In genomic region chrX:129631850-129632249, GRCh38 we compare ENCODE assay signal across 2 cellular contexts.
TF ChIP-seq lines count a peak whose summit lies in the region.

No MANE protein-coding gene starts in this region.

TF ChIP-seq in A549, 52 proteins besides CTCF, POLR2A, EP300 and RAD21:
- no peak for TF ChIP-seq RARB (CRISPR knock-in tag; IDR thresholded peaks at IDR 0.05)
- TF ChIP-seq HMGXB4 (CRISPR knock-in tag; IDR thresholded peaks at IDR 0.05; ENCODE audit: borderline replicate concordance), result no peak
- TF ChIP-seq BHLHE40 (IDR thresholded peaks at IDR 0.05; ENCODE audit: low read depth, low read length), result no peak
- TF ChIP-seq FOSL2 (IDR thresholded peaks at IDR 0.05), result no peak
- TF ChIP-seq FOSL2 (CRISPR knock-in tag; IDR thresholded peaks at IDR 0.05), result no peak
- TF ChIP-seq HOXA7 (CRISPR knock-in tag; IDR thresholded peaks at IDR 0.05), result no peak
- TF ChIP-seq ZC3H11A (IDR thresholded peaks at IDR 0.05), result no peak
- TF ChIP-seq EHMT2 (IDR thresholded peaks at IDR 0.05; ENCODE audit: low read depth), result no peak
- no peak for TF ChIP-seq RFX5 (IDR thresholded peaks at IDR 0.05)
- no peak for TF ChIP-seq HOXB5 (CRISPR knock-in tag; IDR thresholded peaks at IDR 0.05)
- no peak for TF ChIP-seq ZNF302 (CRISPR knock-in tag; IDR thresholded peaks at IDR 0.05)
- no peak for TF ChIP-seq GATA3 (IDR thresholded peaks at IDR 0.05; ENCODE audit: borderline replicate concordance)
- no peak for TF ChIP-seq ATOH8 (CRISPR knock-in tag; IDR thresholded peaks at IDR 0.05; ENCODE audit: low read depth)
- TF ChIP-seq HOXB13 (CRISPR knock-in tag; IDR thresholded peaks at IDR 0.05; ENCODE audit: low read depth), result no peak
- no peak for TF ChIP-seq PBX3 (IDR thresholded peaks at IDR 0.05)
- TF ChIP-seq JUNB (IDR thresholded peaks at IDR 0.05), result no peak
- TF ChIP-seq KDM5A (IDR thresholded peaks at IDR 0.05), result no peak
- no peak for TF ChIP-seq CEBPB (IDR thresholded peaks at IDR 0.05)
- no peak for TF ChIP-seq CHD2 (IDR thresholded peaks at IDR 0.05; ENCODE audit: low read length, partially characterized antibody)
- no peak for TF ChIP-seq CBX8 (IDR thresholded peaks at IDR 0.05)
- TF ChIP-seq EHF (CRISPR knock-in tag; IDR thresholded peaks at IDR 0.05), result no peak

TF ChIP-seq in H1, 55 proteins besides CTCF, POLR2A, EP300 and RAD21:
- no peak for TF ChIP-seq POLR2AphosphoS5 (IDR thresholded peaks at IDR 0.05; ENCODE audit: low read depth, low read length)
- no peak for TF ChIP-seq CHD1 (IDR thresholded peaks at IDR 0.05; ENCODE audit: low read depth, low read length)
- no peak for TF ChIP-seq SP4 (IDR thresholded peaks at IDR 0.05; ENCODE audit: low read length)
- no peak for TF ChIP-seq KDM1A (IDR thresholded peaks at IDR 0.05; ENCODE audit: borderline replicate concordance, low read length)
- no peak for TF ChIP-seq CHD2 (IDR thresholded peaks at IDR 0.05; ENCODE audit: low read length)
- no peak for TF ChIP-seq TAF1 (IDR thresholded peaks at IDR 0.05; ENCODE audit: low read depth, low read length)
- no peak for TF ChIP-seq TEAD4 (IDR thresholded peaks at IDR 0.05; ENCODE audit: low read depth, low read length)
